In the genomic region with DNA sequence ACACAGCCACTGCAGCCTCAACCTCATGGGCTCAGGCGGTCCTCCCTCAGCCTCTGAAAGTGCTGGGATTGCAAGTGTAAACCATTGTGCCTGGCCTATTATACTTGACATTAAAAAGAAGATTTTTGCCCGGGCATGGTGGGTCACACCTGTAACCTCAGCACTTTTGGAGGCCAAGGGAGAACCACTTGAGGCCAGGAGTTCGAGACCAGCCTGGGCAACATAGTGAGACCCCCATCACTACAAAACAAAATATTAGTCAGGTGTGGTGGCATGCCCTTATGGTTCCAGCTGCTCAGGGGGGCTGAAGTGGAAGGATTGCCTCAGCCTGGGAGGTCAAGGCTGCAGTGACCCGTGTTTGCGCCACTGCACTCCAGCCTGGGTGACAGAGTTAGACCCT, we compare ENCODE assay signal across 33 cellular contexts. TPM values are rescaled to one million over a fixed set of nuclear protein-coding genes. Genes with fewer than 3 reads are reported as not detected.
DNase-seq lines count a peak whose midpoint lies in the region; ATAC-seq and TF ChIP-seq lines count a peak whose summit lies in the region.
"Had no signal": no experiment of that assay in that cellular context is flagged by ENCODE, and none has a peak within 500 bp of the region (broad histone marks: within the 10 kb centered on the region; RNA-seq: fewer than 3 reads in every experiment).

No MANE protein-coding gene starts in this region.

- peaks cover 51 to 68% of the 10 kb centered on the region in 2 experiments for H3K36me3 ChIP-seq in HEK293 (ENCODE audit: control insufficient read depth in 2 of 2, insufficient read depth in 1 of 2, low read length in 2 of 2)

- H3K4me1 Mint-ChIP-seq in activated naive CD4-positive, alpha-beta T cell treated with anti-CD3 and anti-CD28 coated beads for 36 hours (ENCODE audit: low read depth) = peaks cover 57% of the 10 kb centered on the region
- H3K4me1 Mint-ChIP-seq in activated naive CD8-positive, alpha-beta T cell treated with anti-CD3 and anti-CD28 coated beads, Interleukin-2, amount 50 U/mL, for 24 hours = peaks cover 57% of the 10 kb centered on the region
- peaks cover 13% of the 10 kb centered on the region for H3K4me1 Mint-ChIP-seq in neural crest cell

- H3K27me3 Mint-ChIP-seq in activated naive CD4-positive, alpha-beta T cell treated with anti-CD3 and anti-CD28 coated beads for 36 hours (ENCODE audit: low read depth) = no peaks in the 10 kb centered on the region
- no peaks in the 10 kb centered on the region for H3K27me3 Mint-ChIP-seq in activated naive CD8-positive, alpha-beta T cell treated with anti-CD3 and anti-CD28 coated beads, Interleukin-2, amount 50 U/mL, for 24 hours
- H3K27me3 Mint-ChIP-seq in neural crest cell (ENCODE audit: low read depth) = no peaks in the 10 kb centered on the region
- H3K27me3 Mint-ChIP-seq: activated B cell treated with CpG ODN at 0.5 μM for 24 hours; stimulated activated naive CD8-positive, alpha-beta T cell treated with anti-CD3 and anti-CD28 coated beads, Interleukin-15, amount 100 ng/mL, for 72 hours had no signal

- POLR2A ChIA-PET in HEK293 (lab: Yijun Ruan, JAX) = interaction anchor here (0.6 to 1.1 kb wide), 3 partner anchors 11 to 54 kb away, joined by 3 read pairs; a partner anchor contains a TSS

- H3K36me3 Mint-ChIP-seq in activated naive CD4-positive, alpha-beta T cell treated with anti-CD3 and anti-CD28 coated beads for 36 hours (ENCODE audit: low read depth) = peaks cover 53% of the 10 kb centered on the region
- H3K36me3 Mint-ChIP-seq in activated naive CD8-positive, alpha-beta T cell treated with anti-CD3 and anti-CD28 coated beads, Interleukin-2, amount 50 U/mL, for 24 hours (ENCODE audit: low read depth) = peaks cover 70% of the 10 kb centered on the region
- H3K36me3 Mint-ChIP-seq in neural crest cell (ENCODE audit: low read depth) = peaks cover 17% of the 10 kb centered on the region

- no peak for DNase-seq in activated naive CD4-positive, alpha-beta T cell treated with anti-CD3 and anti-CD28 coated beads for 36 hours
- no peak for DNase-seq in activated naive CD4-positive, alpha-beta T cell (lab: John Stamatoyannopoulos, UW)
- no peak for DNase-seq in activated naive CD8-positive, alpha-beta T cell treated with anti-CD3 and anti-CD28 coated beads, Interleukin-2, amount 50 U/mL, for 24 hours
- no peak for DNase-seq in neural crest cell (ENCODE audit: low read depth, low spot score)
- DNase-seq: activated B cell treated with CpG ODN at 0.5 μM for 24 hours; activated CD4-positive, alpha-beta T cell treated with anti-CD3 and anti-CD28 coated beads, Interleukin-2, amount 50 U/mL, for 4 hours; activated naive CD4-positive, alpha-beta T cell treated with Interleukin-2 at 50 U/mL for 16 hours; aorta; effector CD8-positive, alpha-beta T cell; EL; hypothalamus; immature natural killer cell; left cardiac atrium; mucosa of descending colon; NCI-H1417; NCI-H2029; NCI-H524; OCI-M1; small intestine; stimulated activated naive CD8-positive, alpha-beta T cell treated with anti-CD3 and anti-CD28 coated beads, Interleukin-15, amount 100 ng/mL, for 72 hours; T-helper 1 cell had no signal

- no peaks in the 10 kb centered on the region for H3K9me3 Mint-ChIP-seq in activated naive CD4-positive, alpha-beta T cell treated with anti-CD3 and anti-CD28 coated beads for 36 hours
- no peaks in the 10 kb centered on the region for H3K9me3 Mint-ChIP-seq in activated naive CD8-positive, alpha-beta T cell treated with anti-CD3 and anti-CD28 coated beads, Interleukin-2, amount 50 U/mL, for 24 hours
- no peaks in the 10 kb centered on the region for H3K9me3 Mint-ChIP-seq in neural crest cell
- H3K9me3 Mint-ChIP-seq: activated B cell treated with CpG ODN at 0.5 μM for 24 hours; immature natural killer cell; stimulated activated naive CD8-positive, alpha-beta T cell treated with anti-CD3 and anti-CD28 coated beads, Interleukin-15, amount 100 ng/mL, for 72 hours had no signal

- CTCF ChIA-PET in activated naive CD4-positive, alpha-beta T cell treated with anti-CD3 and anti-CD28 coated beads for 36 hours (lab: Charles Lee) = no interaction called here
- CTCF ChIA-PET in HEK293 (lab: Yijun Ruan, JAX) = interaction anchor here (0.7 kb wide), 1 partner anchor 9 kb away, joined by 3 read pairs; no protein-coding TSS in a partner anchor

- no peak overlapping the region for H3K27ac ChIP-seq in HEK293 (ENCODE audit: extremely low read depth, low read depth, low read length)
- H3K27ac ChIP-seq: epithelial cell of prostate, KMS-11, parathyroid adenoma, SK-N-MC, thoracic aorta had no signal

- intact Hi-C loops in activated naive CD4-positive, alpha-beta T cell treated with anti-CD3 and anti-CD28 coated beads for 36 hours (cut with micrococcal nuclease) = loop anchor here (2.0 kb wide), 1 partner anchor 16 kb away; a partner anchor contains a TSS

- peak overlapping the region; percentile 47 for H3K27ac Mint-ChIP-seq in activated naive CD4-positive, alpha-beta T cell treated with anti-CD3 and anti-CD28 coated beads for 36 hours
- peak overlapping the region; percentile 76 for H3K27ac Mint-ChIP-seq in activated naive CD8-positive, alpha-beta T cell treated with anti-CD3 and anti-CD28 coated beads, Interleukin-2, amount 50 U/mL, for 24 hours
- H3K27ac Mint-ChIP-seq in neural crest cell (ENCODE audit: unreplicated experiment) = peak overlapping the region; percentile 36
- H3K27ac Mint-ChIP-seq: activated B cell treated with CpG ODN at 0.5 μM for 24 hours had no signal

- H3K4me1 ChIP-seq in HEK293 (ENCODE audit: control insufficient read depth, insufficient read depth, low read length) = peaks cover 13% of the 10 kb centered on the region
- H3K4me1 ChIP-seq: parathyroid adenoma had no signal

- no peak overlapping the region for H3K4me3 ChIP-seq in HEK293 (ENCODE audit: low read depth, low read length)
- H3K4me3 ChIP-seq: mucosa of descending colon, SK-N-MC, thoracic aorta had no signal

- H3K9me3 ChIP-seq in HEK293 (ENCODE audit: control insufficient read depth, insufficient read depth, low read depth, low read length) = no peaks in the 10 kb centered on the region
- H3K9me3 ChIP-seq: mucosa of descending colon, thoracic aorta had no signal

- H3K4me3 Mint-ChIP-seq in activated naive CD4-positive, alpha-beta T cell treated with anti-CD3 and anti-CD28 coated beads for 36 hours = no peak overlapping the region
- H3K4me3 Mint-ChIP-seq in activated naive CD8-positive, alpha-beta T cell treated with anti-CD3 and anti-CD28 coated beads, Interleukin-2, amount 50 U/mL, for 24 hours = peak overlapping the region; percentile 26
- no peak overlapping the region for H3K4me3 Mint-ChIP-seq in neural crest cell
- H3K4me3 Mint-ChIP-seq: activated B cell treated with CpG ODN at 0.5 μM for 24 hours had no signal

- ATAC-seq in activated naive CD8-positive, alpha-beta T cell treated with anti-CD3 and anti-CD28 coated beads, Interleukin-2, amount 50 U/mL, for 24 hours = peak; percentile 17
- no peak for ATAC-seq in HG03280 (IDR thresholded peaks at IDR 0.05; ENCODE audit: unreplicated experiment)
- ATAC-seq in HG03025 (IDR thresholded peaks at IDR 0.05; ENCODE audit: low FRiP score, unreplicated experiment) = no peak
- ATAC-seq: left cardiac atrium; mucosa of descending colon; stimulated activated naive CD8-positive, alpha-beta T cell treated with anti-CD3 and anti-CD28 coated beads, Interleukin-15, amount 100 ng/mL, for 72 hours had no signal

- no peak for TF ChIP-seq CTCF in HEK293 (tag by site-specific recombination; IDR thresholded peaks at IDR 0.05)
- no peak for TF ChIP-seq CTCF in neural crest cell (conservative IDR thresholded peaks at IDR 0.05)

TF ChIP-seq in HEK293, 187 proteins besides CTCF, POLR2A, EP300 and RAD21:
- TF ChIP-seq ZNF121 (tag by site-specific recombination; IDR thresholded peaks at IDR 0.05) (peak; percentile 68; the same call in 1 of the 2 replicates), REPIN1 (tag by site-specific recombination; IDR thresholded peaks at IDR 0.05; ENCODE audit: low read depth) (no peak), ZNF692 (tag by site-specific recombination; IDR thresholded peaks at IDR 0.05) (no peak), YY1 (tag by site-specific recombination; IDR thresholded peaks at IDR 0.05) (no peak)

RNA-seq across cellular contexts. Expression of gene FAM217A, which starts 42.4 kb away (rescaled TPM):
- total RNA-seq in activated naive CD4-positive, alpha-beta T cell treated with anti-CD3 and anti-CD28 coated beads for 36 hours = not detected
- total RNA-seq in neural crest cell = not detected in 2 replicates
- total RNA-seq: activated B cell treated with CpG ODN at 0.5 μM for 24 hours, aorta, H1, HT1080, left cardiac atrium, lung microvascular endothelial cell, mucosa of descending colon, thoracic aorta, urinary bladder had no signal
